In genomic region chr4:124179521-124180186, GRCh38 we compare ENCODE assay signal across 1 cellular context.
TF ChIP-seq lines count a peak whose summit lies in the region.

No MANE protein-coding gene starts in this region.

TF ChIP-seq in SK-N-SH, 30 proteins besides CTCF, POLR2A, EP300 and RAD21 (continued from another document):
- no peak for TF ChIP-seq USF2 (IDR thresholded peaks at IDR 0.05; ENCODE audit: borderline replicate concordance, low read depth, low read length)
TF ChIP-seq in SK-N-SH: peak in this region for 0.
